19 cellular contexts compared by ENCODE assay signal in genomic region chr14:105641075-105641937, GRCh38.
"Had no signal": no experiment of that assay in that cellular context is flagged by ENCODE, and none has a peak within 500 bp of the region (broad histone marks: within the 10 kb centered on the region; RNA-seq: fewer than 3 reads in every experiment).

No MANE protein-coding gene starts in this region.

- ATAC-seq: activated T-cell treated with anti-CD3 and anti-CD28 coated beads, Interleukin-2, amount 50 U/mL, for 72 hours; gastrocnemius medialis; left ventricle myocardium superior; naive thymus-derived CD8-positive, alpha-beta T cell; sciatic nerve; T-helper 17 cell had no signal

- H3K4me3 ChIP-seq: coronary artery, gastrocnemius medialis, heart left ventricle, smooth muscle cell had no signal

- H3K27ac ChIP-seq: coronary artery, gastrocnemius medialis, heart left ventricle, parathyroid adenoma, VCaP had no signal

- H3K36me3 ChIP-seq: gastrocnemius medialis, heart left ventricle had no signal

- FAIRE-seq: endometrium had no signal

- H3K4me1 Mint-ChIP-seq: activated naive CD8-positive, alpha-beta T cell treated with anti-CD3 and anti-CD28 coated beads for 36 hours; central memory CD8-positive, alpha-beta T cell had no signal

- H3K4me3 Mint-ChIP-seq: activated naive CD8-positive, alpha-beta T cell treated with anti-CD3 and anti-CD28 coated beads for 36 hours; activated T-cell treated with anti-CD3 and anti-CD28 coated beads, Interleukin-2, amount 50 U/mL, for 72 hours; central memory CD8-positive, alpha-beta T cell; naive thymus-derived CD8-positive, alpha-beta T cell; stimulated activated naive CD8-positive, alpha-beta T cell treated with anti-CD3 and anti-CD28 coated beads, Interleukin-15, Interleukin-2, amounts not matched to agents 100 ng/mL and 50 ng/mL, for 24 hours; T-helper 17 cell had no signal

- DNase-seq: activated CD4-positive, alpha-beta T cell treated with anti-CD3 and anti-CD28 coated beads, Interleukin-2, amount 50 U/mL, for 4 hours; activated naive CD4-positive, alpha-beta T cell; activated naive CD8-positive, alpha-beta T cell treated with anti-CD3 and anti-CD28 coated beads for 36 hours; activated T-cell treated with anti-CD3 and anti-CD28 coated beads, Interleukin-2, amount 50 U/mL, for 72 hours; anterior cingulate cortex; erythroblast; gastrocnemius medialis; left ventricle myocardium superior; T-helper 17 cell had no signal

- H3K9me3 Mint-ChIP-seq: activated naive CD8-positive, alpha-beta T cell treated with anti-CD3 and anti-CD28 coated beads for 36 hours; activated T-cell treated with anti-CD3 and anti-CD28 coated beads, Interleukin-2, amount 50 U/mL, for 72 hours; central memory CD8-positive, alpha-beta T cell; naive thymus-derived CD8-positive, alpha-beta T cell; stimulated activated naive CD8-positive, alpha-beta T cell treated with anti-CD3 and anti-CD28 coated beads, Interleukin-15, Interleukin-2, amounts not matched to agents 100 ng/mL and 50 ng/mL, for 24 hours had no signal

- H3K9me3 ChIP-seq: gastrocnemius medialis, heart left ventricle had no signal

- H3K36me3 Mint-ChIP-seq: activated naive CD8-positive, alpha-beta T cell treated with anti-CD3 and anti-CD28 coated beads for 36 hours; naive thymus-derived CD8-positive, alpha-beta T cell had no signal

- H3K27ac Mint-ChIP-seq: activated naive CD8-positive, alpha-beta T cell treated with anti-CD3 and anti-CD28 coated beads for 36 hours; activated T-cell treated with anti-CD3 and anti-CD28 coated beads, Interleukin-2, amount 50 U/mL, for 72 hours; stimulated activated naive CD8-positive, alpha-beta T cell treated with anti-CD3 and anti-CD28 coated beads, Interleukin-15, Interleukin-2, amounts not matched to agents 100 ng/mL and 50 ng/mL, for 24 hours; T-helper 17 cell had no signal

- H3K4me1 ChIP-seq: gastrocnemius medialis, parathyroid adenoma had no signal
